18 cellular contexts compared by ENCODE assay signal in genomic region chr18:54206447-54206846, GRCh38. TPM values are rescaled to one million over a fixed set of nuclear protein-coding genes. Genes with fewer than 3 reads are reported as not detected.
DNase-seq lines count a peak whose midpoint lies in the region; ATAC-seq and TF ChIP-seq lines count a peak whose summit lies in the region.
"Had no signal": no experiment of that assay in that cellular context is flagged by ENCODE, and none has a peak within 500 bp of the region (broad histone marks: within the 10 kb centered on the region; RNA-seq: fewer than 3 reads in every experiment).

No MANE protein-coding gene starts in this region.

- no peak for TF ChIP-seq CTCF in activated CD8-positive, alpha-beta T cell treated with anti-CD3 and anti-CD28 coated beads for 36 hours (IDR thresholded peaks at IDR 0.05)
- no peak for TF ChIP-seq CTCF in endothelial cell (IDR thresholded peaks at IDR 0.05; ENCODE audit: unreplicated experiment)

- CTCF ChIA-PET in activated CD8-positive, alpha-beta T cell treated with anti-CD3 and anti-CD28 coated beads for 36 hours (lab: Charles Lee), result interaction anchor here (0.7 to 2.0 kb wide), 3 partner anchors 11 to 31 kb away, joined by 3 to 7 read pairs (median 4); no protein-coding TSS in a partner anchor

- H3K27ac Mint-ChIP-seq in activated naive CD8-positive, alpha-beta T cell, result peak overlapping the region; percentile 58
- H3K27ac Mint-ChIP-seq in activated naive CD8-positive, alpha-beta T cell treated with anti-CD3 and anti-CD28 coated beads, Interleukin-2, amount 50 U/mL, for 24 hours, result no peak overlapping the region
- H3K27ac Mint-ChIP-seq in activated CD8-positive, alpha-beta T cell treated with anti-CD3 and anti-CD28 coated beads for 36 hours, result peak overlapping the region; percentile 0
- H3K27ac Mint-ChIP-seq in memory B cell (peak overlapping the region; percentile 66), endothelial cell (ENCODE audit: unreplicated experiment) (no peak overlapping the region)
- H3K27ac Mint-ChIP-seq: activated CD8-positive, alpha-beta memory T cell treated with anti-CD3 and anti-CD28 coated beads, Interleukin-2, amount 10 ng/mL, durations not matched to agents 7 days and 5 days; activated naive CD4-positive, alpha-beta T cell treated with anti-CD3 and anti-CD28 coated beads for 36 hours; neural progenitor cell had no signal

- DNase-seq in activated naive CD8-positive, alpha-beta T cell treated with anti-CD3 and anti-CD28 coated beads, Interleukin-2, amount 50 U/mL, for 24 hours, result no peak
- DNase-seq in activated CD8-positive, alpha-beta T cell treated with anti-CD3 and anti-CD28 coated beads for 36 hours, result no peak
- DNase-seq in memory B cell (ENCODE audit: low spot score in 2 of 2) (no peak), endothelial cell (ENCODE audit: low spot score) (no peak), NCI-H2081 treated with DMSO at 0.1 percent for 48 hours (lab: John Stamatoyannopoulos, UW) (no peak)
- no peak for DNase-seq in activated effector memory CD4-positive, alpha-beta T cell treated with anti-CD3 and anti-CD28 coated beads, Interleukin-2, amount 50 U/mL, for 16 hours
- DNase-seq: activated CD8-positive, alpha-beta memory T cell treated with anti-CD3 and anti-CD28 coated beads, Interleukin-2, amount 10 ng/mL, durations not matched to agents 7 days and 5 days; activated naive CD4-positive, alpha-beta T cell treated with anti-CD3 and anti-CD28 coated beads for 36 hours; COR-L47; dorsolateral prefrontal cortex; esophagus squamous epithelium; NCI-H82; Peyer's patch; stimulated activated CD4-positive, alpha-beta T cell treated with anti-CD3 and anti-CD28 coated beads, Interleukin-12 subunit alpha, Interleukin-12 subunit beta, amount 100 ng/mL, for 4 hours; stimulated activated naive CD4-positive, alpha-beta T cell had no signal

- H3K27me3 Mint-ChIP-seq in activated naive CD8-positive, alpha-beta T cell, result no peaks in the 10 kb centered on the region
- no peaks in the 10 kb centered on the region for H3K27me3 Mint-ChIP-seq in activated naive CD8-positive, alpha-beta T cell treated with anti-CD3 and anti-CD28 coated beads, Interleukin-2, amount 50 U/mL, for 24 hours
- no peaks in the 10 kb centered on the region for H3K27me3 Mint-ChIP-seq in activated CD8-positive, alpha-beta T cell treated with anti-CD3 and anti-CD28 coated beads for 36 hours
- H3K27me3 Mint-ChIP-seq in memory B cell, result no peaks in the 10 kb centered on the region
- H3K27me3 Mint-ChIP-seq in endothelial cell (ENCODE audit: unreplicated experiment), result peaks cover 4% of the 10 kb centered on the region
- H3K27me3 Mint-ChIP-seq: activated CD8-positive, alpha-beta memory T cell treated with anti-CD3 and anti-CD28 coated beads, Interleukin-2, amount 10 ng/mL, durations not matched to agents 7 days and 5 days had no signal

- intact Hi-C loops in activated CD8-positive, alpha-beta T cell treated with anti-CD3 and anti-CD28 coated beads for 36 hours (cut with micrococcal nuclease), result no loop called here

- H3K9me3 Mint-ChIP-seq in activated naive CD8-positive, alpha-beta T cell (ENCODE audit: low read depth), result no peaks in the 10 kb centered on the region
- H3K9me3 Mint-ChIP-seq in activated naive CD8-positive, alpha-beta T cell treated with anti-CD3 and anti-CD28 coated beads, Interleukin-2, amount 50 U/mL, for 24 hours, result no peaks in the 10 kb centered on the region
- H3K9me3 Mint-ChIP-seq in activated CD8-positive, alpha-beta T cell treated with anti-CD3 and anti-CD28 coated beads for 36 hours, result no peaks in the 10 kb centered on the region
- no peaks in the 10 kb centered on the region for H3K9me3 Mint-ChIP-seq in memory B cell
- no peaks in the 10 kb centered on the region for H3K9me3 Mint-ChIP-seq in endothelial cell (ENCODE audit: unreplicated experiment)
- H3K9me3 Mint-ChIP-seq: activated naive CD4-positive, alpha-beta T cell treated with anti-CD3 and anti-CD28 coated beads for 36 hours had no signal

- H3K36me3 Mint-ChIP-seq in activated naive CD8-positive, alpha-beta T cell, result peaks cover 2% of the 10 kb centered on the region
- peaks cover 28% of the 10 kb centered on the region for H3K36me3 Mint-ChIP-seq in activated naive CD8-positive, alpha-beta T cell treated with anti-CD3 and anti-CD28 coated beads, Interleukin-2, amount 50 U/mL, for 24 hours (ENCODE audit: low read depth)
- peaks cover 26% of the 10 kb centered on the region for H3K36me3 Mint-ChIP-seq in activated CD8-positive, alpha-beta T cell treated with anti-CD3 and anti-CD28 coated beads for 36 hours (ENCODE audit: low read depth)
- H3K36me3 Mint-ChIP-seq in memory B cell (peaks cover 12% of the 10 kb centered on the region), endothelial cell (ENCODE audit: low read depth, unreplicated experiment) (peaks cover 11% of the 10 kb centered on the region)

- no peak for ATAC-seq in activated naive CD8-positive, alpha-beta T cell treated with anti-CD3 and anti-CD28 coated beads, Interleukin-2, amount 50 U/mL, for 24 hours
- ATAC-seq in activated CD8-positive, alpha-beta T cell treated with anti-CD3 and anti-CD28 coated beads for 36 hours, result no peak
- ATAC-seq in memory B cell (ENCODE audit: low read depth) (no peak), HG02610 (IDR thresholded peaks at IDR 0.05; ENCODE audit: unreplicated experiment) (no peak)
- ATAC-seq: activated CD8-positive, alpha-beta memory T cell treated with anti-CD3 and anti-CD28 coated beads, Interleukin-2, amount 10 ng/mL, durations not matched to agents 7 days and 5 days had no signal

- peak overlapping the region; percentile 22 for H3K4me3 Mint-ChIP-seq in activated naive CD8-positive, alpha-beta T cell
- H3K4me3 Mint-ChIP-seq in activated naive CD8-positive, alpha-beta T cell treated with anti-CD3 and anti-CD28 coated beads, Interleukin-2, amount 50 U/mL, for 24 hours, result no peak overlapping the region
- no peak overlapping the region for H3K4me3 Mint-ChIP-seq in activated CD8-positive, alpha-beta T cell treated with anti-CD3 and anti-CD28 coated beads for 36 hours
- H3K4me3 Mint-ChIP-seq in memory B cell, result no peak overlapping the region
- H3K4me3 Mint-ChIP-seq in endothelial cell (ENCODE audit: unreplicated experiment), result no peak overlapping the region
- H3K4me3 Mint-ChIP-seq: activated CD8-positive, alpha-beta memory T cell treated with anti-CD3 and anti-CD28 coated beads, Interleukin-2, amount 10 ng/mL, durations not matched to agents 7 days and 5 days; activated naive CD4-positive, alpha-beta T cell treated with anti-CD3 and anti-CD28 coated beads for 36 hours; neural progenitor cell had no signal

- POLR2A ChIA-PET in activated CD8-positive, alpha-beta T cell treated with anti-CD3 and anti-CD28 coated beads for 36 hours (lab: Charles Lee), result interaction anchor here (0.7 to 1.0 kb wide), 2 partner anchors 17 to 57 kb away, joined by 3 to 4 read pairs; no protein-coding TSS in a partner anchor

- H3K4me1 Mint-ChIP-seq in activated naive CD8-positive, alpha-beta T cell (ENCODE audit: low read depth), result peaks cover 44% of the 10 kb centered on the region
- peaks cover 46% of the 10 kb centered on the region for H3K4me1 Mint-ChIP-seq in activated naive CD8-positive, alpha-beta T cell treated with anti-CD3 and anti-CD28 coated beads, Interleukin-2, amount 50 U/mL, for 24 hours
- H3K4me1 Mint-ChIP-seq in activated CD8-positive, alpha-beta T cell treated with anti-CD3 and anti-CD28 coated beads for 36 hours (ENCODE audit: low read depth), result peaks cover 41% of the 10 kb centered on the region
- H3K4me1 Mint-ChIP-seq in memory B cell (peaks cover 43% of the 10 kb centered on the region), endothelial cell (ENCODE audit: unreplicated experiment) (peaks cover 10% of the 10 kb centered on the region)
- H3K4me1 Mint-ChIP-seq: neural progenitor cell had no signal

RNA-seq across cellular contexts. Expression of gene MBD2, which starts 18.0 kb away (rescaled TPM):
- total RNA-seq in activated CD8-positive, alpha-beta T cell treated with anti-CD3 and anti-CD28 coated beads for 36 hours, result 100 to 1,000 TPM; 101 to 102 TPM
- total RNA-seq in endothelial cell (ENCODE audit: unreplicated experiment), result 27.7 TPM

Comparison
In these comparisons a context has a peak if more than half of its experiments do, and no peak if none do; other contexts are left out.
1. H3K27ac Mint-ChIP-seq: peak in activated naive CD8-positive, alpha-beta T cell (single experiment), activated CD8-positive, alpha-beta T cell treated with anti-CD3 and anti-CD28 coated beads for 36 hours (single experiment) and memory B cell (single experiment); none in activated naive CD8-positive, alpha-beta T cell treated with anti-CD3 and anti-CD28 coated beads, Interleukin-2, amount 50 U/mL, for 24 hours (single experiment) and endothelial cell (single experiment).